ENCODE assay signal across 8 cellular contexts in the genomic region with DNA sequence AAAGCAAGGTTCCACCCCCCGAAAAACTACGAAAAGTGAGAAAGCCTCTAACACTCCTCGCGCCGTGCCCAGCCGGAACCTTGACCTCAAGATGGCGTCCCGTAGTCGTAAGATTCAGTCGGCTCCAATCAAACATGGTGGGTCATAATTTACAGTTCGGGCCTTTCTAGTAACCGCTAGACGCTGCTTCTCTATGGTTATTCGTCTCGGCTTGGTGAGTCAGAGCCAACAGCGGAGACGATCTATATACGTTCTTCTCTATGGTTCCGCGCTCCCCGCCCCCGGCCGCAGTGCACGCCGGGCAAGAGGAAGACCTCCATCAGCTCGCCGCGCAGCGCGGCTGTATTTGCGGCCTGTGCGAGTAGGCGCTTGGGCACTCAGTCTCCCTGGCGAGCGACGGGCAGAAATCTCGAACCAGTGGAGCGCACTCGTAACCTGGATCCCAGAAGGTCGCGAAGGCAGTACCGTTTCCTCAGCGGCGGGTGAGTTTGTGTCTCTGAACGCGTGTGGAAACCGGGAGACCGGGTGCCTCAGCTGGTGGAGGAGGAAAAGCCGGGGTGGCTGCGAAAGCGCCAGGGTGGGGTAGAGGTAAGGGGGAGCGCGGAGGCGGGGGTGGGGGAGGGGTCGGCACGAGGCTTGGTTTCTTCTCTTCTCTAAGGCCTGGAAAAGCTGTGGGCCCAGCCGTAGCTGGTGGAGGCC.
DNase-seq lines count a peak whose midpoint lies in the region; ATAC-seq and TF ChIP-seq lines count a peak whose summit lies in the region.

A gene (plus strand): TSS at position 311 of the 699 bp plus-strand sequence. CDS start 13,108 bp downstream, outside the sequence.

- no peak for TF ChIP-seq CTCF in epithelial cell of esophagus (IDR thresholded peaks at IDR 0.05; ENCODE audit: insufficient read depth, low read depth, low read length, missing control alignments)

- H3K4me3 ChIP-seq in epithelial cell of esophagus (ENCODE audit: low read length) = peak within 1 kb of the TSS; percentile 95

- peak; percentile 95 for ATAC-seq in GM21619 (IDR thresholded peaks at IDR 0.05; ENCODE audit: unreplicated experiment)

- peak; percentile 50; the same call in 1 of the 2 replicates for TF ChIP-seq EP300 in Ishikawa (IDR thresholded peaks at IDR 0.05; ENCODE audit: borderline replicate concordance)

- no peak; the same call in 1 of the 2 replicates for TF ChIP-seq RAD21 in Ishikawa (IDR thresholded peaks at IDR 0.05; ENCODE audit: low read depth)

- DNase-seq in DMS153 treated with DMSO at 0.1 percent for 48 hours (lab: John Stamatoyannopoulos, UW; ENCODE audit: unreplicated experiment) = peak; percentile 97
- peak; percentile 97 for DNase-seq in OCI-M1 (lab: John Stamatoyannopoulos, UW)
- peak; percentile 92 for DNase-seq in activated T-cell treated with anti-CD3 and anti-CD28 coated beads for 24 hours (ENCODE audit: low read depth)
- peak; percentile 99 for DNase-seq in epithelial cell of esophagus (ENCODE audit: low read depth)
- peak; percentile 97 for DNase-seq in middle frontal gyrus (ENCODE audit: extremely low spot score, low spot score)
- DNase-seq in stimulated activated CD8-positive, alpha-beta memory T cell treated with anti-CD3 and anti-CD28 coated beads, Interleukin-2, amount 100 ng/mL, for 48 hours (ENCODE audit: low read depth in 2 of 2) = peak; percentile 84 to 90

TF ChIP-seq in Ishikawa, 13 proteins besides CTCF, POLR2A, EP300 and RAD21:
- TF ChIP-seq CREB1 (IDR thresholded peaks at IDR 0.05; ENCODE audit: low read depth) (peak; percentile 22; the same call in 1 of the 2 replicates), NFIC (IDR thresholded peaks at IDR 0.05) (peak; percentile 57), EGR1 (IDR thresholded peaks at IDR 0.05) (peak; percentile 80), ZBTB7A (IDR thresholded peaks at IDR 0.05; ENCODE audit: low read depth) (no peak), TCF12 (IDR thresholded peaks at IDR 0.05; ENCODE audit: low read depth) (peak; percentile 73; the same call in 1 of the 2 replicates), CEBPB (IDR thresholded peaks at IDR 0.05) (no peak), YY1 (IDR thresholded peaks at IDR 0.05; ENCODE audit: low read depth) (peak; percentile 96), TEAD4 (IDR thresholded peaks at IDR 0.05) (peak; percentile 28), FOXM1 (IDR thresholded peaks at IDR 0.05; ENCODE audit: borderline replicate concordance, low read depth) (peak; percentile 51; the same call in 1 of the 2 replicates), TAF1 (IDR thresholded peaks at IDR 0.05; ENCODE audit: low read depth) (peak; percentile 93)
- TF ChIP-seq, protein P1, sequence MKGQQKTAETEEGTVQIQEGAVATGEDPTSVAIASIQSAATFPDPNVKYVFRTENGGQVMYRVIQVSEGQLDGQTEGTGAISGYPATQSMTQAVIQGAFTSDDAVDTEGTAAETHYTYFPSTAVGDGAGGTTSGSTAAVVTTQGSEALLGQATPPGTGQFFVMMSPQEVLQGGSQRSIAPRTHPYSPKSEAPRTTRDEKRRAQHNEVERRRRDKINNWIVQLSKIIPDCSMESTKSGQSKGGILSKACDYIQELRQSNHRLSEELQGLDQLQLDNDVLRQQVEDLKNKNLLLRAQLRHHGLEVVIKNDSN (IDR thresholded peaks at IDR 0.05) = peak; percentile 7; the same call in 1 of the 2 replicates
- TF ChIP-seq, protein P2, sequence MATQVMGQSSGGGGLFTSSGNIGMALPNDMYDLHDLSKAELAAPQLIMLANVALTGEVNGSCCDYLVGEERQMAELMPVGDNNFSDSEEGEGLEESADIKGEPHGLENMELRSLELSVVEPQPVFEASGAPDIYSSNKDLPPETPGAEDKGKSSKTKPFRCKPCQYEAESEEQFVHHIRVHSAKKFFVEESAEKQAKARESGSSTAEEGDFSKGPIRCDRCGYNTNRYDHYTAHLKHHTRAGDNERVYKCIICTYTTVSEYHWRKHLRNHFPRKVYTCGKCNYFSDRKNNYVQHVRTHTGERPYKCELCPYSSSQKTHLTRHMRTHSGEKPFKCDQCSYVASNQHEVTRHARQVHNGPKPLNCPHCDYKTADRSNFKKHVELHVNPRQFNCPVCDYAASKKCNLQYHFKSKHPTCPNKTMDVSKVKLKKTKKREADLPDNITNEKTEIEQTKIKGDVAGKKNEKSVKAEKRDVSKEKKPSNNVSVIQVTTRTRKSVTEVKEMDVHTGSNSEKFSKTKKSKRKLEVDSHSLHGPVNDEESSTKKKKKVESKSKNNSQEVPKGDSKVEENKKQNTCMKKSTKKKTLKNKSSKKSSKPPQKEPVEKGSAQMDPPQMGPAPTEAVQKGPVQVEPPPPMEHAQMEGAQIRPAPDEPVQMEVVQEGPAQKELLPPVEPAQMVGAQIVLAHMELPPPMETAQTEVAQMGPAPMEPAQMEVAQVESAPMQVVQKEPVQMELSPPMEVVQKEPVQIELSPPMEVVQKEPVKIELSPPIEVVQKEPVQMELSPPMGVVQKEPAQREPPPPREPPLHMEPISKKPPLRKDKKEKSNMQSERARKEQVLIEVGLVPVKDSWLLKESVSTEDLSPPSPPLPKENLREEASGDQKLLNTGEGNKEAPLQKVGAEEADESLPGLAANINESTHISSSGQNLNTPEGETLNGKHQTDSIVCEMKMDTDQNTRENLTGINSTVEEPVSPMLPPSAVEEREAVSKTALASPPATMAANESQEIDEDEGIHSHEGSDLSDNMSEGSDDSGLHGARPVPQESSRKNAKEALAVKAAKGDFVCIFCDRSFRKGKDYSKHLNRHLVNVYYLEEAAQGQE (IDR thresholded peaks at IDR 0.05; ENCODE audit: low read depth) = no peak
- TF ChIP-seq, protein P3, sequence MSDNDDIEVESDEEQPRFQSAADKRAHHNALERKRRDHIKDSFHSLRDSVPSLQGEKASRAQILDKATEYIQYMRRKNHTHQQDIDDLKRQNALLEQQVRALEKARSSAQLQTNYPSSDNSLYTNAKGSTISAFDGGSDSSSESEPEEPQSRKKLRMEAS (IDR thresholded peaks at IDR 0.05) = peak; percentile 91

Comparison
In these comparisons a context has a peak if more than half of its experiments do, and no peak if none do; other contexts are left out.
1. Peak in every context shown above with its lines: DNase-seq, ATAC-seq and H3K4me3 ChIP-seq.